10 cellular contexts compared by ENCODE assay signal in genomic region chr3:137764001-137764433, GRCh38. TPM values are rescaled to one million over a fixed set of nuclear protein-coding genes. Genes with fewer than 3 reads are reported as not detected.
DNase-seq lines count a peak whose midpoint lies in the region; ATAC-seq and TF ChIP-seq lines count a peak whose summit lies in the region.
"Had no signal": no experiment of that assay in that cellular context is flagged by ENCODE, and none has a peak within 500 bp of the region (broad histone marks: within the 10 kb centered on the region; RNA-seq: fewer than 3 reads in every experiment).

TSS of gene SOX14 (plus strand) at chr3:137764315. CDS start at chr3:137764785, 470 bp downstream.

- no peak within 1 kb of the TSS for H3K9ac ChIP-seq in MM.1S (ENCODE audit: low read length)

- H3K27me3 Mint-ChIP-seq in osteocyte (ENCODE audit: unreplicated experiment): peaks cover 87% of the 10 kb centered on the region

- H3K4me1 ChIP-seq in MM.1S (ENCODE audit: low read length) (no peaks in the 10 kb centered on the region), adrenal gland (replicated peaks in 1 of 2) (peaks cover 0 to 13% of the 10 kb centered on the region in 2 donors)

- no peaks in the 10 kb centered on the region for H3F3A ChIP-seq in MM.1S (ENCODE audit: insufficient read depth, low read length)

- peak within 1 kb of the TSS; percentile 22; the same call in 1 of the 2 replicates for H3K4me2 ChIP-seq in MM.1S (ENCODE audit: low read depth, low read length)

- peaks cover 32% of the 10 kb centered on the region for H3K4me1 Mint-ChIP-seq in osteocyte (ENCODE audit: unreplicated experiment)

- H3K27ac Mint-ChIP-seq in osteocyte (ENCODE audit: unreplicated experiment): no peak within 1 kb of the TSS

- CTCF ChIA-PET in GM10248 (lab: Yijun Ruan, JAX): no interaction called here

- TF ChIP-seq CTCF in GM10248 (IDR thresholded peaks at IDR 0.05; ENCODE audit: control extremely low read depth, extremely low read depth, low read depth, missing control alignments) (no peak), MM.1S (IDR thresholded peaks at IDR 0.05; ENCODE audit: low read length) (no peak), osteocyte (IDR thresholded peaks at IDR 0.05) (no peak), adrenal gland (IDR thresholded peaks at IDR 0.05) (no peak)

- H3K9me3 ChIP-seq in MM.1S (replicated peaks; ENCODE audit: insufficient read depth, low read length) (no peaks in the 10 kb centered on the region), adrenal gland (replicated peaks in 1 of 3) (no peaks in the 10 kb centered on the region)

- WGBS in adrenal gland, 4 donors: 1 to 3% (median 2%) methylated on average over 28 to 30 of the region's 30 CpGs

- no peak for ATAC-seq in HG03175 (IDR thresholded peaks at IDR 0.05; ENCODE audit: unreplicated experiment)

- TF ChIP-seq POLR2A in adrenal gland (IDR thresholded peaks at IDR 0.05): no peak

- 0 out of 2 replicates have a peak within 1 kb of the TSS, but pooled peaks have one; percentile 15 for H2AFZ ChIP-seq in MM.1S (ENCODE audit: low read length)

- H3K4me3 ChIP-seq in MM.1S (ENCODE audit: low read length) (no peak within 1 kb of the TSS), adrenal gland (no peak within 1 kb of the TSS)

- DNase-seq in GM10248 (ENCODE audit: extremely low spot score) (peak; percentile 29), MM.1S (peak; percentile 30), ecto neural progenitor cell (ENCODE audit: low spot score) (peak; percentile 63), osteocyte (ENCODE audit: extremely low spot score, unreplicated experiment) (no peak), NCI-H2196 treated with DMSO at 0.1 percent for 48 hours (lab: John Stamatoyannopoulos, UW; ENCODE audit: unreplicated experiment) (no peak), adrenal gland (no peak)
- DNase-seq: dorsolateral prefrontal cortex, NCI-H1417 treated with DMSO at 0.1 percent for 48 hours had no signal

- H3K9me3 Mint-ChIP-seq in osteocyte (ENCODE audit: unreplicated experiment): no peaks in the 10 kb centered on the region

- H3K27ac ChIP-seq in MM.1S (ENCODE audit: low read length) (no peak within 1 kb of the TSS), adrenal gland (no peak within 1 kb of the TSS)
- H3K27ac ChIP-seq: dorsolateral prefrontal cortex had no signal

- H3K36me3 ChIP-seq in MM.1S (replicated peaks; ENCODE audit: insufficient read depth, low read length): no peaks in the 10 kb centered on the region
- H3K36me3 ChIP-seq in adrenal gland (replicated peaks in 1 of 2): no peaks in the 10 kb centered on the region

- intact Hi-C loops in adrenal gland (cut with DNase I): no loop called here

- POLR2A ChIA-PET in GM10248 (lab: Yijun Ruan, JAX): no interaction called here

- H3K36me3 Mint-ChIP-seq in osteocyte (ENCODE audit: unreplicated experiment): no peaks in the 10 kb centered on the region

- H3K27me3 ChIP-seq in MM.1S (replicated peaks; ENCODE audit: insufficient read depth, low read length) (peaks cover 21% of the 10 kb centered on the region), adrenal gland (peaks cover 72% of the 10 kb centered on the region)

- H3K9me2 ChIP-seq in MM.1S (replicated peaks; ENCODE audit: insufficient read depth, low read length): no peaks in the 10 kb centered on the region

- H3K4me3 Mint-ChIP-seq in osteocyte (ENCODE audit: unreplicated experiment): peak within 1 kb of the TSS; percentile 44

- no peaks in the 10 kb centered on the region for H3K79me2 ChIP-seq in MM.1S (ENCODE audit: low read length)

- H4K20me1 ChIP-seq in MM.1S (ENCODE audit: insufficient read depth, low read length): no peaks in the 10 kb centered on the region

RNA-seq across cellular contexts. Expression of gene SOX14, which starts in this region (rescaled TPM):
- not detected in 2 replicates for total RNA-seq in osteocyte
- total RNA-seq in adrenal gland: not detected
- not detected for polyA plus RNA-seq in adrenal gland
- total RNA-seq: dorsolateral prefrontal cortex, myocyte had no signal

Comparison
In these comparisons a context has a peak if more than half of its experiments do, and no peak if none do; other contexts are left out.
1. DNase-seq: peak in GM10248 (single experiment), MM.1S (single experiment) and ecto neural progenitor cell (single experiment); none in osteocyte (single experiment), NCI-H2196 treated with DMSO at 0.1 percent for 48 hours (single experiment) and adrenal gland (0 of 7).